In genomic region chr17:64965826-64966283, GRCh38 we compare ENCODE assay signal across 8 cellular contexts. TPM values are rescaled to one million over a fixed set of nuclear protein-coding genes. Genes with fewer than 3 reads are reported as not detected.
A peak's percentile ranks its signal among the peaks of the same experiment; 100 is the strongest.
DNase-seq lines count a peak whose midpoint lies in the region; ATAC-seq and TF ChIP-seq lines count a peak whose summit lies in the region.
"Not testable (repeated sequence)": the region's sequence is repeated elsewhere in the genome, so short reads cannot be mapped to it uniquely, and the experiment has no call there.

No MANE protein-coding gene starts in this region.

- intact Hi-C loops in spleen (cut with DNase I; ENCODE audit: low total_unique reads): not testable (repeated sequence)

- ATAC-seq in GM18861 (IDR thresholded peaks at IDR 0.05; ENCODE audit: unreplicated experiment) (peak; percentile 82), HG02981 (IDR thresholded peaks at IDR 0.05; ENCODE audit: unreplicated experiment) (peak; percentile 92)

- not testable (repeated sequence) for H3K36me3 ChIP-seq in WERI-Rb-1; brain microvascular endothelial cell (replicated peaks); spleen

- DNase-seq in AG04450 (ENCODE audit: low read depth, low spot score): not testable (repeated sequence)
- DNase-seq in NCI-H2081 (lab: John Stamatoyannopoulos, UW) (peak; percentile 52 to 84), WERI-Rb-1 (peak; percentile 76), brain microvascular endothelial cell (peak; percentile 68), iris pigment epithelial cell (ENCODE audit: low read depth) (peak; percentile 70), spleen (peak; percentile 98)

- not testable (repeated sequence) for TF ChIP-seq POLR2A in spleen (IDR thresholded peaks at IDR 0.05)

- peak overlapping the region; percentile 47 for H3K4me3 ChIP-seq in AG04450 (ENCODE audit: low read depth, low read length)
- H3K4me3 ChIP-seq in WERI-Rb-1 (ENCODE audit: low read depth, low read length): peak overlapping the region; percentile 37
- peak overlapping the region; percentile 37 for H3K4me3 ChIP-seq in brain microvascular endothelial cell (ENCODE audit: low read depth, low read length)
- H3K4me3 ChIP-seq in spleen: peak overlapping the region in 6 of 8 donors; percentile 7 to 55 (median 17)

- POLR2A ChIA-PET in AG04450 (lab: Yijun Ruan, JAX): interaction anchor here (0.7 kb wide), 1 partner anchor 101 kb away, joined by 3 read pairs; no protein-coding TSS in a partner anchor

- in situ Hi-C loops in brain microvascular endothelial cell (cut with HindIII; ENCODE audit: low pct_ligation_motif_present, low sequenced_read_pairs): not testable (repeated sequence)

- TF ChIP-seq CTCF in AG04450 (IDR thresholded peaks at IDR 0.05; ENCODE audit: low read depth, low read length) (peak; percentile 52), brain microvascular endothelial cell (IDR thresholded peaks at IDR 0.05; ENCODE audit: low read depth, low read length, missing control alignments) (peak; percentile 42), spleen (IDR thresholded peaks at IDR 0.05 in 8 of 11, conservative IDR thresholded peaks at IDR 0.05 in 3 of 11) (peak in 6 of 11 experiments; percentile 40 to 61 (median 50))
- not testable (repeated sequence) for TF ChIP-seq CTCF in WERI-Rb-1 (IDR thresholded peaks at IDR 0.05; ENCODE audit: low read depth, low read length)

- H3K4me1 ChIP-seq in spleen: peaks cover 11 to 81% (median 50%) of the 10 kb centered on the region in 6 donors

- not testable (repeated sequence) for H3K9me3 ChIP-seq in AG04450 (ENCODE audit: control insufficient read depth, insufficient read depth, low read length); WERI-Rb-1 (ENCODE audit: severe bottlenecking); spleen

- H3K27me3 ChIP-seq in AG04450 (ENCODE audit: control insufficient read depth, insufficient read depth, low read length); WERI-Rb-1 (ENCODE audit: insufficient read depth, low read depth, severe bottlenecking); brain microvascular endothelial cell (replicated peaks); spleen (replicated peaks in 1 of 7): not testable (repeated sequence)

- CTCF ChIA-PET in AG04450 (lab: Charles Lee): not testable (repeated sequence)

- not testable (repeated sequence) for H3K27ac ChIP-seq in AG04450 (ENCODE audit: low read depth, low read length)
- peak overlapping the region; percentile 35 for H3K27ac ChIP-seq in WERI-Rb-1
- H3K27ac ChIP-seq in brain microvascular endothelial cell: peak overlapping the region; percentile 45
- H3K27ac ChIP-seq in spleen: peak overlapping the region; percentile 50 to 85 (median 77)

- 0 to 1% (median 0%) methylated on average over 9 to 38 of the region's 40 CpGs for WGBS in spleen, 5 donors

RNA-seq across cellular contexts. Expression of gene LRRC37A3, which starts 46.6 kb away (rescaled TPM):
- 2.3 and 3.5 TPM in 2 replicates for polyA plus RNA-seq in AG04450 (2011; rRNA removed)
- 5.3 and 8.7 TPM in 2 replicates for polyA minus RNA-seq in AG04450 (2011; rRNA and poly(A)+ RNA removed)
- 10 to 100 TPM in 5 of 7 donors, 1 to 10 TPM in 2; 7.6 to 44.8 (median 19.3) TPM for total RNA-seq in spleen
- 1 to 10 TPM; 1.8 to 2.8 (median 2.4) TPM for polyA plus RNA-seq in spleen
